Comparison of ENCODE assay signal across 23 cellular contexts in genomic region chr17:21532763-21533385, GRCh38.
A peak's percentile ranks its signal among the peaks of the same experiment; 100 is the strongest.
DNase-seq lines count a peak whose midpoint lies in the region; ATAC-seq and TF ChIP-seq lines count a peak whose summit lies in the region.
"Had no signal": no experiment of that assay in that cellular context is flagged by ENCODE, and none has a peak within 500 bp of the region (broad histone marks: within the 10 kb centered on the region; RNA-seq: fewer than 3 reads in every experiment).

No MANE protein-coding gene starts in this region.

- no peak for TF ChIP-seq CTCF in MM.1S (IDR thresholded peaks at IDR 0.05; ENCODE audit: low read length)

- no peaks in the 10 kb centered on the region for H3K9me2 ChIP-seq in MM.1S (replicated peaks; ENCODE audit: insufficient read depth, low read length)

- H3K4me3 ChIP-seq in MM.1S (ENCODE audit: low read length) = no peak overlapping the region
- H3K4me3 ChIP-seq: dorsolateral prefrontal cortex, gastroesophageal sphincter, GM12878, K562, MG63, right lobe of liver had no signal

- H3K9me3 ChIP-seq in MM.1S (replicated peaks; ENCODE audit: insufficient read depth, low read length) = no peaks in the 10 kb centered on the region
- H3K9me3 ChIP-seq: right lobe of liver had no signal

- peaks cover 20 to 50% of the 10 kb centered on the region in 2 donors for H3K36me3 Mint-ChIP-seq in activated naive CD4-positive, alpha-beta T cell treated with anti-CD3 and anti-CD28 coated beads, Interleukin-2, amount 50 U/mL, for 72 hours
- H3K36me3 Mint-ChIP-seq in activated T-helper 17 cell treated with anti-CD3 and anti-CD28 coated beads, Interleukin-2, amount 50 U/mL, for 72 hours (ENCODE audit: low read depth) = peaks cover 51% of the 10 kb centered on the region

- no peak overlapping the region for H2AFZ ChIP-seq in MM.1S (ENCODE audit: low read length)

- DNase-seq in activated naive CD4-positive, alpha-beta T cell treated with anti-CD3 and anti-CD28 coated beads, Interleukin-2, amount 50 U/mL, for 72 hours (ENCODE audit: low spot score in 2 of 2) = no peak
- DNase-seq in activated naive CD4-positive, alpha-beta T cell treated with Interleukin-2 at 50 U/mL for 16 hours = no peak
- DNase-seq in MM.1S = peak; percentile 86
- DNase-seq in stimulated activated naive CD8-positive, alpha-beta T cell treated with anti-CD3 and anti-CD28 coated beads, Interleukin-15, amount 100 ng/mL, for 72 hours = peak in 1 of 2 donors; percentile 31
- DNase-seq in Right ventricle myocardium inferior (ENCODE audit: missing footprints) = no peak
- DNase-seq: CD4-positive, alpha-beta T cell; dorsolateral prefrontal cortex; hypothalamus; MG63; NCI-H1436 treated with DMSO at 0.1 percent for 48 hours; NCI-H524; posterior cingulate gyrus; right lobe of liver; stimulated activated CD4-positive, alpha-beta T cell treated with anti-CD3 and anti-CD28 coated beads, Interleukin-4, amount 100 ng/mL, for 24 hours; stimulated activated naive B cell treated with anti-CD40 and anti-IgM and Interleukin-4, amounts not matched to agents 10 μg/mL and 1 μg/mL and 100 μg/mL, for 72 hours had no signal

- peaks cover 37% of the 10 kb centered on the region for H3K27me3 ChIP-seq in MM.1S (replicated peaks; ENCODE audit: insufficient read depth, low read length)
- H3K27me3 ChIP-seq: dorsolateral prefrontal cortex, gastroesophageal sphincter, MG63, right lobe of liver had no signal

- H3K36me3 ChIP-seq in MM.1S (replicated peaks; ENCODE audit: insufficient read depth, low read length) = no peaks in the 10 kb centered on the region
- H3K36me3 ChIP-seq: right lobe of liver had no signal

- H3K27ac ChIP-seq in MM.1S (ENCODE audit: low read length) = no peak overlapping the region
- H3K27ac ChIP-seq: dorsolateral prefrontal cortex, gastroesophageal sphincter, right lobe of liver had no signal

- H3K27me3 Mint-ChIP-seq in activated T-helper 17 cell treated with anti-CD3 and anti-CD28 coated beads, Interleukin-2, amount 50 U/mL, for 72 hours = no peaks in the 10 kb centered on the region
- H3K27me3 Mint-ChIP-seq in stimulated activated naive CD8-positive, alpha-beta T cell treated with anti-CD3 and anti-CD28 coated beads, Interleukin-15, amount 100 ng/mL, for 72 hours = no peaks in the 10 kb centered on the region
- H3K27me3 Mint-ChIP-seq: CD4-positive, alpha-beta T cell; memory B cell; stimulated activated naive B cell treated with anti-CD40 and anti-IgM and Interleukin-4, amounts not matched to agents 10 μg/mL and 1 μg/mL and 100 μg/mL, for 72 hours had no signal

- intact Hi-C loops in Right ventricle myocardium inferior (cut with DNase I) = no loop called here

- peaks cover 12% of the 10 kb centered on the region; the same call in 1 of the 2 replicates for H3F3A ChIP-seq in MM.1S (ENCODE audit: insufficient read depth, low read length)

- no peak overlapping the region for H3K4me3 Mint-ChIP-seq in activated T-helper 17 cell treated with anti-CD3 and anti-CD28 coated beads, Interleukin-2, amount 50 U/mL, for 72 hours
- peak overlapping the region in 1 of 2 donors; percentile 30 for H3K4me3 Mint-ChIP-seq in stimulated activated naive CD8-positive, alpha-beta T cell treated with anti-CD3 and anti-CD28 coated beads, Interleukin-15, amount 100 ng/mL, for 72 hours
- H3K4me3 Mint-ChIP-seq: brain; CD4-positive, alpha-beta T cell; memory B cell; stimulated activated naive B cell treated with anti-CD40 and anti-IgM and Interleukin-4, amounts not matched to agents 10 μg/mL and 1 μg/mL and 100 μg/mL, for 72 hours had no signal

- H4K20me1 ChIP-seq in MM.1S (ENCODE audit: insufficient read depth, low read length) = peaks cover 9% of the 10 kb centered on the region; the same call in 1 of the 2 replicates

- H3K4me2 ChIP-seq in MM.1S (ENCODE audit: low read depth, low read length) = peak overlapping the region; percentile 53; the same call in 1 of the 2 replicates

- no peak overlapping the region for H3K9ac ChIP-seq in MM.1S (ENCODE audit: low read length)

- no peaks in the 10 kb centered on the region for H3K79me2 ChIP-seq in MM.1S (ENCODE audit: low read length)

- peaks cover 22% of the 10 kb centered on the region for H3K4me1 ChIP-seq in MM.1S (ENCODE audit: low read length)
- H3K4me1 ChIP-seq: gastroesophageal sphincter, right lobe of liver had no signal

- no peak overlapping the region for H3K27ac Mint-ChIP-seq in activated naive CD4-positive, alpha-beta T cell treated with anti-CD3 and anti-CD28 coated beads, Interleukin-2, amount 50 U/mL, for 72 hours
- H3K27ac Mint-ChIP-seq in activated T-helper 17 cell treated with anti-CD3 and anti-CD28 coated beads, Interleukin-2, amount 50 U/mL, for 72 hours = no peak overlapping the region
- H3K27ac Mint-ChIP-seq in stimulated activated naive CD8-positive, alpha-beta T cell treated with anti-CD3 and anti-CD28 coated beads, Interleukin-15, amount 100 ng/mL, for 72 hours = no peak overlapping the region
- H3K27ac Mint-ChIP-seq: brain; CD4-positive, alpha-beta T cell; memory B cell; stimulated activated naive B cell treated with anti-CD40 and anti-IgM and Interleukin-4, amounts not matched to agents 10 μg/mL and 1 μg/mL and 100 μg/mL, for 72 hours had no signal

- H3K4me1 Mint-ChIP-seq in activated T-helper 17 cell treated with anti-CD3 and anti-CD28 coated beads, Interleukin-2, amount 50 U/mL, for 72 hours = peaks cover 5% of the 10 kb centered on the region
- H3K4me1 Mint-ChIP-seq in stimulated activated naive CD8-positive, alpha-beta T cell treated with anti-CD3 and anti-CD28 coated beads, Interleukin-15, amount 100 ng/mL, for 72 hours = peaks cover 31% of the 10 kb centered on the region
- H3K4me1 Mint-ChIP-seq: memory B cell; stimulated activated naive B cell treated with anti-CD40 and anti-IgM and Interleukin-4, amounts not matched to agents 10 μg/mL and 1 μg/mL and 100 μg/mL, for 72 hours had no signal

- ATAC-seq in activated naive CD4-positive, alpha-beta T cell treated with anti-CD3 and anti-CD28 coated beads, Interleukin-2, amount 50 U/mL, for 72 hours = peak; percentile 81 to 84
- ATAC-seq in activated T-helper 17 cell treated with anti-CD3 and anti-CD28 coated beads, Interleukin-2, amount 50 U/mL, for 72 hours (replicated peaks) = peak; percentile 81
- ATAC-seq in stimulated activated naive CD8-positive, alpha-beta T cell treated with anti-CD3 and anti-CD28 coated beads, Interleukin-15, amount 100 ng/mL, for 72 hours = peak; percentile 92
- ATAC-seq in GM21723 (IDR thresholded peaks at IDR 0.05; ENCODE audit: unreplicated experiment) (no peak), Right ventricle myocardium inferior (no peak)
- ATAC-seq: gastroesophageal sphincter; GM12878; K562; left lobe of liver; right lobe of liver; stimulated activated naive B cell treated with anti-CD40 and anti-IgM and Interleukin-4, amounts not matched to agents 10 μg/mL and 1 μg/mL and 100 μg/mL, for 72 hours had no signal

- H3K9me3 Mint-ChIP-seq in activated naive CD4-positive, alpha-beta T cell treated with anti-CD3 and anti-CD28 coated beads, Interleukin-2, amount 50 U/mL, for 72 hours = peaks cover 4 to 10% of the 10 kb centered on the region in 2 donors
- H3K9me3 Mint-ChIP-seq in activated T-helper 17 cell treated with anti-CD3 and anti-CD28 coated beads, Interleukin-2, amount 50 U/mL, for 72 hours = peaks cover 6% of the 10 kb centered on the region
- peaks cover 8 to 10% of the 10 kb centered on the region in 2 donors for H3K9me3 Mint-ChIP-seq in stimulated activated naive CD8-positive, alpha-beta T cell treated with anti-CD3 and anti-CD28 coated beads, Interleukin-15, amount 100 ng/mL, for 72 hours

Comparison
In these comparisons a context has a peak if more than half of its experiments do, and no peak if none do; other contexts are left out.
1. ATAC-seq: peak in activated naive CD4-positive, alpha-beta T cell treated with anti-CD3 and anti-CD28 coated beads, Interleukin-2, amount 50 U/mL, for 72 hours (2 of 2), activated T-helper 17 cell treated with anti-CD3 and anti-CD28 coated beads, Interleukin-2, amount 50 U/mL, for 72 hours (single experiment) and stimulated activated naive CD8-positive, alpha-beta T cell treated with anti-CD3 and anti-CD28 coated beads, Interleukin-15, amount 100 ng/mL, for 72 hours (single experiment); none in GM21723 (single experiment) and Right ventricle myocardium inferior (single experiment).